In genomic region chr13:33312150-33312908, GRCh38 we compare ENCODE assay signal across 11 cellular contexts. TPM values are rescaled to one million over a fixed set of nuclear protein-coding genes. Genes with fewer than 3 reads are reported as not detected.
A peak's percentile ranks its signal among the peaks of the same experiment; 100 is the strongest.
DNase-seq lines count a peak whose midpoint lies in the region; ATAC-seq and TF ChIP-seq lines count a peak whose summit lies in the region.
"Had no signal": no experiment of that assay in that cellular context is flagged by ENCODE, and none has a peak within 500 bp of the region (broad histone marks: within the 10 kb centered on the region; RNA-seq: fewer than 3 reads in every experiment).

No MANE protein-coding gene starts in this region.

- DNase-seq in AG08395 (ENCODE audit: low spot score) (peak; percentile 24), LNCaP clone FGC (ENCODE audit: low read depth) (no peak), epithelial cell of esophagus (ENCODE audit: low read depth) (peak; percentile 73), lung microvascular endothelial cell (ENCODE audit: low read depth in 2 of 2) (peak; percentile 49 to 51), NCI-H2196 (lab: John Stamatoyannopoulos, UW; ENCODE audit: unreplicated experiment) (no peak), NCI-H2107 treated with DMSO at 0.1 percent for 48 hours (lab: John Stamatoyannopoulos, UW; ENCODE audit: unreplicated experiment) (no peak), NCI-H1048 (lab: John Stamatoyannopoulos, UW) (no peak)
- DNase-seq: NCI-H1436, stomach, T-helper 2 cell had no signal

- ATAC-seq in HG03520 (IDR thresholded peaks at IDR 0.05; ENCODE audit: unreplicated experiment): no peak

- no peak overlapping the region for H3K4me3 ChIP-seq in LNCaP clone FGC (ENCODE audit: low read depth, low read length)
- no peak overlapping the region for H3K4me3 ChIP-seq in epithelial cell of esophagus (ENCODE audit: low read length)
- H3K4me3 ChIP-seq: stomach had no signal

- TF ChIP-seq CTCF in LNCaP clone FGC (IDR thresholded peaks at IDR 0.05; ENCODE audit: control insufficient read depth, extremely low read depth, insufficient read depth): peak; percentile 31; the same call in 1 of the 2 replicates
- TF ChIP-seq CTCF in epithelial cell of esophagus (IDR thresholded peaks at IDR 0.05; ENCODE audit: insufficient read depth, low read depth, low read length, missing control alignments): peak; percentile 30

RNA-seq across cellular contexts. Expression of gene STARD13, which starts 26.8 kb away (rescaled TPM):
- 16.3 and 23.6 TPM in 2 replicates for total RNA-seq in lung microvascular endothelial cell

Comparison
In these comparisons a context has a peak if more than half of its experiments do, and no peak if none do; other contexts are left out.
1. DNase-seq: peak in AG08395 (single experiment), epithelial cell of esophagus (single experiment) and lung microvascular endothelial cell (2 of 2); none in LNCaP clone FGC (single experiment), NCI-H2196 (single experiment), NCI-H2107 treated with DMSO at 0.1 percent for 48 hours (single experiment) and NCI-H1048 (single experiment).